Comparison of ENCODE assay signal across 13 cellular contexts in the genomic region with DNA sequence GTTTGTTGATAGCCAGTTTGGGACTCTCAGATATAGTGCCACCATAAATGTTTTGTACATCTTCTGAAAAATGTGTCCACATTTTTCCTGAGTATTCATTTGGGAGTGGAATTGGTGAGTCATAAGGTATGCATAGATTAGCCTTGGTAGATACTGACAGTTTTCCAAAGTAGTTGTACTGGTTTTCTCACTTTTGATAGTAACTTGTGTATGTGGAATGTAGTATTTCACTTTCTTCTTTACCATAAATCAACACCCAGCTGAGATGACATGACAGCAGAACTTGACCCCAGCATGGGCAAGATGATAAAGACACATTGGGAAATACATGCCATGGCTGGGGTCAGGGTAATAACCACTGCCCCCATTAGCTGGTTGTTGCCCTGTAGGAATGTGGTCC. TPM values are rescaled to one million over a fixed set of nuclear protein-coding genes. Genes with fewer than 3 reads are reported as not detected.
A peak's percentile ranks its signal among the peaks of the same experiment; 100 is the strongest.
DNase-seq lines count a peak whose midpoint lies in the region; ATAC-seq, FAIRE-seq and TF ChIP-seq lines count a peak whose summit lies in the region.
"Had no signal": no experiment of that assay in that cellular context is flagged by ENCODE, and none has a peak within 500 bp of the region (broad histone marks: within the 10 kb centered on the region; RNA-seq: fewer than 3 reads in every experiment).

No MANE protein-coding gene starts in this region.

- no peaks in the 10 kb centered on the region for H4K20me1 ChIP-seq in endothelial cell of umbilical vein (replicated peaks; ENCODE audit: control insufficient read depth, extremely low read depth, insufficient read depth, low read length)

- H3K36me3 ChIP-seq in endothelial cell of umbilical vein (ENCODE audit: control insufficient read depth in 2 of 2, extremely low read depth in 1 of 2, insufficient read depth in 2 of 2, low read length in 2 of 2) (no peaks in the 10 kb centered on the region), small intestine (ENCODE audit: control insufficient read depth in 2 of 2, insufficient read depth in 2 of 2, low read length in 2 of 2) (no peaks in the 10 kb centered on the region)
- H3K36me3 ChIP-seq: Peyer's patch had no signal

- no peak overlapping the region for H3K27ac ChIP-seq in endothelial cell of umbilical vein (ENCODE audit: insufficient read depth, low read depth, low read length)
- H3K27ac ChIP-seq in small intestine (ENCODE audit: low read depth in 1 of 2, low read length in 1 of 2), result no peak overlapping the region
- no peak overlapping the region for H3K27ac ChIP-seq in caudate nucleus (ENCODE audit: low read depth, low read length)
- H3K27ac ChIP-seq: Peyer's patch had no signal

- dilution Hi-C loops in endothelial cell of umbilical vein (cut with MboI; ENCODE audit: extremely low pct_ligation_motif_present, low sequenced_read_pairs), result no loop called here

- FAIRE-seq in endothelial cell of umbilical vein (lab: Jason Lieb, UNC) (no peak), small intestine (lab: Jason Lieb, UNC) (no peak)
- FAIRE-seq: A204.1 had no signal

- DNase-seq in NCI-H510A treated with DMSO at 0.1 percent for 48 hours (lab: John Stamatoyannopoulos, UW), result peak; percentile 75
- DNase-seq in NCI-H510A (lab: John Stamatoyannopoulos, UW), result no peak
- peak; percentile 27 for DNase-seq in OCI-M1 (lab: John Stamatoyannopoulos, UW)
- no peak for DNase-seq in endothelial cell of umbilical vein (ENCODE audit: low read depth, low spot score)
- peak; percentile 9 for DNase-seq in small intestine
- DNase-seq in caudate nucleus (lab: John Stamatoyannopoulos, UW), result no peak
- DNase-seq in head of caudate nucleus, result no peak
- DNase-seq in sciatic nerve (ENCODE audit: low spot score), result no peak
- DNase-seq: NCI-H1694, Peyer's patch had no signal

- CTCF ChIA-PET in endothelial cell of umbilical vein (lab: Charles Lee), result interaction anchor here (1.0 kb wide), 1 partner anchor 98 kb away, joined by 3 read pairs; no protein-coding TSS in a partner anchor

- ATAC-seq in sciatic nerve, result no peak

- no peak for TF ChIP-seq CTCF in endothelial cell of umbilical vein (IDR thresholded peaks at IDR 0.05; ENCODE audit: extremely low read depth in 1 of 2, insufficient read depth in 1 of 2, low read depth in 1 of 2, low read length in 2 of 2)

- H2AFZ ChIP-seq in endothelial cell of umbilical vein (ENCODE audit: low read depth, low read length), result no peak overlapping the region

- H3K27me3 ChIP-seq in endothelial cell of umbilical vein (ENCODE audit: control insufficient read depth in 2 of 2, insufficient read depth in 2 of 2, low read length in 2 of 2), result no peaks in the 10 kb centered on the region
- H3K27me3 ChIP-seq in small intestine (ENCODE audit: control insufficient read depth in 2 of 2, insufficient read depth in 2 of 2, low read length in 2 of 2), result no peaks in the 10 kb centered on the region
- H3K27me3 ChIP-seq: Peyer's patch had no signal

- H3K4me3 ChIP-seq in endothelial cell of umbilical vein (replicated peaks in 1 of 3; ENCODE audit: insufficient read depth in 1 of 3, low read depth in 1 of 3, low read length in 3 of 3), result no peak overlapping the region
- H3K4me3 ChIP-seq in small intestine (ENCODE audit: low read depth in 1 of 2, low read length in 2 of 2), result no peak overlapping the region
- H3K4me3 ChIP-seq: Peyer's patch had no signal

- no peak for TF ChIP-seq POLR2A in endothelial cell of umbilical vein (IDR thresholded peaks at IDR 0.05; ENCODE audit: low read depth, low read length)

- intact Hi-C loops in endothelial cell of umbilical vein (cut with micrococcal nuclease) (loop anchor here (10.0 kb wide), 1 partner anchor 239 kb away; no protein-coding TSS in a partner anchor), head of caudate nucleus (cut with DNase I) (no loop called here), sciatic nerve (cut with DNase I) (no loop called here)

- no TSS peak for BruUV-seq in endothelial cell of umbilical vein (replicated peaks; lab: Mats Ljungman, UMichigan)

- no peak overlapping the region for H3K4me2 ChIP-seq in endothelial cell of umbilical vein (ENCODE audit: insufficient read depth, low read length)

- H3K9me3 ChIP-seq in endothelial cell of umbilical vein (replicated peaks; ENCODE audit: control insufficient read depth, insufficient read depth, low read length) (no peaks in the 10 kb centered on the region), small intestine (ENCODE audit: control insufficient read depth, low read depth) (no peaks in the 10 kb centered on the region)
- H3K9me3 ChIP-seq: Peyer's patch had no signal

- H3K9ac ChIP-seq in endothelial cell of umbilical vein (replicated peaks; ENCODE audit: extremely low read depth, insufficient read depth, low read length), result no peak overlapping the region

- H3K79me2 ChIP-seq in endothelial cell of umbilical vein (ENCODE audit: control insufficient read depth, insufficient read depth, low read length), result peaks cover 49% of the 10 kb centered on the region

- POLR2A ChIA-PET in endothelial cell of umbilical vein (lab: Charles Lee), result no interaction called here

- H3K4me1 ChIP-seq in endothelial cell of umbilical vein (ENCODE audit: control insufficient read depth, extremely low read depth, insufficient read depth, low read length), result peaks cover 12% of the 10 kb centered on the region
- peaks cover 5 to 7% of the 10 kb centered on the region in 2 donors for H3K4me1 ChIP-seq in small intestine (ENCODE audit: control insufficient read depth in 2 of 2, insufficient read depth in 1 of 2, low read depth in 1 of 2, low read length in 1 of 2)

- H3K9me1 ChIP-seq in endothelial cell of umbilical vein (replicated peaks; ENCODE audit: control insufficient read depth, extremely low read depth, insufficient read depth, low read length), result no peaks in the 10 kb centered on the region

TF ChIP-seq in endothelial cell of umbilical vein, 7 proteins besides CTCF, POLR2A, EP300 and RAD21:
- no peak for TF ChIP-seq GATA2 (IDR thresholded peaks at IDR 0.05; ENCODE audit: insufficient read depth, insufficient read length, low read depth, low read length)
- peak; percentile 31 for TF ChIP-seq FOS (IDR thresholded peaks at IDR 0.05; ENCODE audit: borderline replicate concordance, insufficient read depth, low read length)
- no peak for TF ChIP-seq EZH2 (IDR thresholded peaks at IDR 0.05; ENCODE audit: borderline replicate concordance, low read depth, low read length, severe bottlenecking)
- no peak for TF ChIP-seq MYC (IDR thresholded peaks at IDR 0.05; ENCODE audit: low read depth, low read length)
- peak; percentile 34 for TF ChIP-seq JUN (IDR thresholded peaks at IDR 0.05; ENCODE audit: borderline replicate concordance, insufficient read depth, insufficient read length, low read depth)
- TF ChIP-seq, protein P1, sequence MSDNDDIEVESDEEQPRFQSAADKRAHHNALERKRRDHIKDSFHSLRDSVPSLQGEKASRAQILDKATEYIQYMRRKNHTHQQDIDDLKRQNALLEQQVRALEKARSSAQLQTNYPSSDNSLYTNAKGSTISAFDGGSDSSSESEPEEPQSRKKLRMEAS (IDR thresholded peaks at IDR 0.05; ENCODE audit: insufficient read depth, insufficient read length), result no peak
- TF ChIP-seq POLR2AphosphoS5 (IDR thresholded peaks at IDR 0.05; ENCODE audit: insufficient read depth, low read depth, low read length), result no peak

RNA-seq across cellular contexts. Expression of gene FBXW8, which starts 5.4 kb away (rescaled TPM):
- 15.4 and 16.9 TPM in 2 replicates for total RNA-seq in endothelial cell of umbilical vein
- polyA plus RNA-seq in endothelial cell of umbilical vein, result 15.4 and 15.7 TPM in 2 replicates
- 11.5 and 11.9 TPM in 2 replicates for polyA plus RNA-seq in endothelial cell of umbilical vein (2011; cell fraction: cytosol; rRNA removed)
- 27.6 and 28.4 TPM in 2 replicates for polyA plus RNA-seq in endothelial cell of umbilical vein (2011; cell fraction: nucleus; rRNA removed)
- 13.7 and 16.4 TPM in 2 replicates for polyA plus RNA-seq in endothelial cell of umbilical vein (2012)
- 36.8 and 41.1 TPM in 2 replicates for polyA minus RNA-seq in endothelial cell of umbilical vein
- polyA minus RNA-seq in endothelial cell of umbilical vein (2011; cell fraction: cytosol; rRNA and poly(A)+ RNA removed), result 3.4 TPM
- polyA minus RNA-seq in endothelial cell of umbilical vein (2011; cell fraction: nucleus; rRNA and poly(A)+ RNA removed), result 31.9 and 33.9 TPM in 2 replicates
- 1 to 10 TPM; 1.1 to 5.6 (median 1.4) TPM for polyA plus RNA-seq in small intestine
- total RNA-seq in sciatic nerve, result 12.9 TPM

RNA-seq across cellular contexts. Expression of gene HRK, which starts 34.9 kb away (rescaled TPM):
- total RNA-seq in endothelial cell of umbilical vein (not detected in 2 replicates), sciatic nerve (0.22 TPM)
- polyA plus RNA-seq in endothelial cell of umbilical vein (not detected in 2 replicates), small intestine (under 1 TPM in 1 of 3 donors, not detected in 2; 0.06 TPM)
- not detected in 2 replicates for polyA plus RNA-seq in endothelial cell of umbilical vein (2011; cell fraction: cytosol; rRNA removed)
- not detected in 2 replicates for polyA plus RNA-seq in endothelial cell of umbilical vein (2011; cell fraction: nucleus; rRNA removed)
- polyA plus RNA-seq in endothelial cell of umbilical vein (2012), result not detected in 2 replicates
- polyA minus RNA-seq in endothelial cell of umbilical vein, result not detected in 2 replicates
- polyA minus RNA-seq in endothelial cell of umbilical vein (2011; cell fraction: cytosol; rRNA and poly(A)+ RNA removed), result 0.61 TPM
- polyA minus RNA-seq in endothelial cell of umbilical vein (2011; cell fraction: nucleus; rRNA and poly(A)+ RNA removed), result not detected in 2 replicates
- total RNA-seq: dermis microvascular lymphatic vessel endothelial cell, Peyer's patch had no signal
- polyA plus RNA-seq: naive thymus-derived CD8-positive, alpha-beta T cell had no signal

Comparison
In these comparisons a context has a peak if more than half of its experiments do, and no peak if none do; other contexts are left out.
1. DNase-seq: peak in NCI-H510A treated with DMSO at 0.1 percent for 48 hours (single experiment), OCI-M1 (single experiment) and small intestine (single experiment); none in NCI-H510A (single experiment), endothelial cell of umbilical vein (single experiment), caudate nucleus (0 of 61), head of caudate nucleus (0 of 42) and sciatic nerve (single experiment).